In the genomic region with DNA sequence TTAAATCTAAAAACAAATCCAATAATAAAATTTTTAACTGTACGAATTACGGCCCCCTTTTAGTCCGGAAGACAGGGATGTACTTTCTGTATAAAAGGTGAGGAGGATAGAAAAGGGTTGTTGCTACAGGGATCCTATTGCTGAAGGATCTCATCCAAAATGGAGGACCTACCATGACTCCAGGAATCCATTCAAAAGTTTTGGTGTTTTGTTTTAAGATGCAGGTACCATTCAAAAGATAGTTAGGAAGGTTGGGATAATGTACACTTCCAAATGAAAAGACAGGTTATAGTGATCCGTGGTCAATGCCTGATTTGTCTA, we compare ENCODE assay signal across 8 cellular contexts. TPM values are rescaled to one million over a fixed set of nuclear protein-coding genes. Genes with fewer than 3 reads are reported as not detected.
DNase-seq lines count a peak whose midpoint lies in the region; ATAC-seq lines count a peak whose summit lies in the region.

No MANE protein-coding gene starts in this region.

- no peak for ATAC-seq in activated CD4-positive, alpha-beta T cell treated with anti-CD3 and anti-CD28 coated beads for 36 hours
- no peak for ATAC-seq in activated CD8-positive, alpha-beta T cell treated with anti-CD3 and anti-CD28 coated beads, Interleukin-2, amount 10 ng/mL, durations not matched to agents 7 days and 5 days
- no peak for ATAC-seq in activated CD4-positive, CD25-positive, alpha-beta regulatory T cell treated with anti-CD3 and anti-CD28 coated beads, Interleukin-2, amount 50 U/mL, for 24 hours

- H3K27ac Mint-ChIP-seq in activated CD4-positive, alpha-beta T cell treated with anti-CD3 and anti-CD28 coated beads for 36 hours, result no peak overlapping the region
- H3K27ac Mint-ChIP-seq in activated CD8-positive, alpha-beta T cell treated with anti-CD3 and anti-CD28 coated beads, Interleukin-2, amount 10 ng/mL, durations not matched to agents 7 days and 5 days, result no peak overlapping the region

- H3K4me1 Mint-ChIP-seq in activated CD4-positive, alpha-beta T cell treated with anti-CD3 and anti-CD28 coated beads for 36 hours, result peaks cover 12% of the 10 kb centered on the region
- H3K4me1 Mint-ChIP-seq in activated CD8-positive, alpha-beta T cell treated with anti-CD3 and anti-CD28 coated beads, Interleukin-2, amount 10 ng/mL, durations not matched to agents 7 days and 5 days (ENCODE audit: low read depth), result peaks cover 11% of the 10 kb centered on the region

- peaks cover 31% of the 10 kb centered on the region for H3K27me3 Mint-ChIP-seq in activated CD4-positive, alpha-beta T cell treated with anti-CD3 and anti-CD28 coated beads for 36 hours
- H3K27me3 Mint-ChIP-seq in activated CD8-positive, alpha-beta T cell treated with anti-CD3 and anti-CD28 coated beads, Interleukin-2, amount 10 ng/mL, durations not matched to agents 7 days and 5 days (ENCODE audit: low read depth), result peaks cover 43% of the 10 kb centered on the region

- no peaks in the 10 kb centered on the region for H3K9me3 Mint-ChIP-seq in activated CD4-positive, alpha-beta T cell treated with anti-CD3 and anti-CD28 coated beads for 36 hours (ENCODE audit: low read depth)
- H3K9me3 Mint-ChIP-seq in activated CD8-positive, alpha-beta T cell treated with anti-CD3 and anti-CD28 coated beads, Interleukin-2, amount 10 ng/mL, durations not matched to agents 7 days and 5 days (ENCODE audit: insufficient read depth), result no peaks in the 10 kb centered on the region

- POLR2A ChIA-PET in activated CD4-positive, alpha-beta T cell treated with anti-CD3 and anti-CD28 coated beads for 36 hours (lab: Charles Lee), result no interaction called here
- POLR2A ChIA-PET in activated CD8-positive, alpha-beta T cell treated with anti-CD3 and anti-CD28 coated beads, Interleukin-2, amount 10 ng/mL, durations not matched to agents 7 days and 5 days (lab: Charles Lee), result no interaction called here

- H3K9ac ChIP-seq in iPS-20b (ENCODE audit: low read depth, low read length), result peak overlapping the region; percentile 83; the same call in 1 of the 2 replicates

- H3K27me3 ChIP-seq in iPS-20b (ENCODE audit: insufficient read depth, low read length), result no peaks in the 10 kb centered on the region

- intact Hi-C loops in activated CD4-positive, alpha-beta T cell treated with anti-CD3 and anti-CD28 coated beads for 36 hours (cut with DNase I, micrococcal nuclease), result loop anchor here (2.0 to 10.0 kb wide), 3 partner anchors 179 to 321 kb away; no protein-coding TSS in a partner anchor

- CTCF ChIA-PET in activated CD4-positive, alpha-beta T cell treated with anti-CD3 and anti-CD28 coated beads for 36 hours (lab: Charles Lee), result interaction anchor here (0.8 kb wide), 2 partner anchors 10 to 12 kb away, joined by 3 to 4 read pairs; no protein-coding TSS in a partner anchor
- CTCF ChIA-PET in activated CD8-positive, alpha-beta T cell treated with anti-CD3 and anti-CD28 coated beads, Interleukin-2, amount 10 ng/mL, durations not matched to agents 7 days and 5 days (lab: Charles Lee), result interaction anchor here (1.2 to 2.0 kb wide), 4 partner anchors 11 to 179 kb away, joined by 3 to 9 read pairs (median 6); no protein-coding TSS in a partner anchor

- no peak for DNase-seq in activated CD4-positive, alpha-beta T cell treated with anti-CD3 and anti-CD28 coated beads for 36 hours
- DNase-seq in activated CD4-positive, alpha-beta T cell treated with anti-CD3 and anti-CD28 coated beads, Interleukin-2, amount 50 U/mL, for 48 hours, result no peak
- no peak for DNase-seq in activated CD8-positive, alpha-beta T cell treated with anti-CD3 and anti-CD28 coated beads, Interleukin-2, amount 10 ng/mL, durations not matched to agents 7 days and 5 days
- DNase-seq in superior temporal gyrus (ENCODE audit: extremely low spot score) (peak; percentile 60), NCI-H510A (lab: John Stamatoyannopoulos, UW) (no peak), HuH-7.5 (ENCODE audit: low spot score) (no peak)

- H3K4me3 ChIP-seq in iPS-20b (ENCODE audit: low read length), result peak overlapping the region; percentile 74

- peaks cover 11% of the 10 kb centered on the region; the same call in 1 of the 2 replicates for H3K4me1 ChIP-seq in iPS-20b (ENCODE audit: insufficient read depth, low read length)

- H3K4me3 Mint-ChIP-seq in activated CD4-positive, alpha-beta T cell treated with anti-CD3 and anti-CD28 coated beads for 36 hours, result peak overlapping the region; percentile 71
- H3K4me3 Mint-ChIP-seq in activated CD8-positive, alpha-beta T cell treated with anti-CD3 and anti-CD28 coated beads, Interleukin-2, amount 10 ng/mL, durations not matched to agents 7 days and 5 days, result peak overlapping the region; percentile 71

- H3K27ac ChIP-seq in iPS-20b (ENCODE audit: low read length), result no peak overlapping the region

- no peaks in the 10 kb centered on the region for H3K36me3 Mint-ChIP-seq in activated CD4-positive, alpha-beta T cell treated with anti-CD3 and anti-CD28 coated beads for 36 hours (ENCODE audit: low read depth)
- peaks cover 2% of the 10 kb centered on the region for H3K36me3 Mint-ChIP-seq in activated CD8-positive, alpha-beta T cell treated with anti-CD3 and anti-CD28 coated beads, Interleukin-2, amount 10 ng/mL, durations not matched to agents 7 days and 5 days (ENCODE audit: low read depth)

- H3K9me3 ChIP-seq in iPS-20b (ENCODE audit: insufficient read depth, low read depth, low read length), result no peaks in the 10 kb centered on the region

- H3K36me3 ChIP-seq in iPS-20b (ENCODE audit: insufficient read depth, low read depth, low read length), result peaks cover 8% of the 10 kb centered on the region; the same call in 1 of the 2 replicates

RNA-seq across cellular contexts. Expression of gene ENAH, which starts 1.3 kb away (rescaled TPM):
- under 1 TPM; 0.62 to 0.81 TPM for total RNA-seq in activated CD4-positive, alpha-beta T cell treated with anti-CD3 and anti-CD28 coated beads for 36 hours
- not detected for total RNA-seq in activated CD8-positive, alpha-beta T cell treated with anti-CD3 and anti-CD28 coated beads, Interleukin-2, amount 10 ng/mL, durations not matched to agents 7 days and 5 days
